1 cellular context compared by ENCODE assay signal in the genomic region with DNA sequence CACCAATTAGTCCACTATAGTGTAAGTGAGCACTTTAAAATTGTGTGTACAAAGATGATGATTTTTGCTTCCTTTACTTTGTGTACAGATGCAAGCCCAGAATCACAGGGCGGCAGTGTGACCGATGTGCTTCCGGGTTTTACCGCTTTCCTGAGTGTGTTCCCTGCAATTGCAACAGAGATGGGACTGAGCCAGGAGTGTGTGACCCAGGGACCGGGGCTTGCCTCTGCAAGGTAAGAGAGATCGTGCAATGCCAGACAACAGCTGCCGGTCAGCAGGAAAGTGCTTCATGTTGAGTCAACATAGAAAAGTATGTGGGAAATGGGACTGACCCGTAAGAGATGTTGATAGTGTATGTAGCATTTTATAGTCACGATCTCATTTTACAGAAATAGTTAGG.
TF ChIP-seq lines count a peak whose summit lies in the region.

No MANE protein-coding gene starts in this region.

TF ChIP-seq in HepG2, 621 proteins besides CTCF, POLR2A, EP300 and RAD21 (continued from another document and continues in another):
- TF ChIP-seq, protein P1, sequence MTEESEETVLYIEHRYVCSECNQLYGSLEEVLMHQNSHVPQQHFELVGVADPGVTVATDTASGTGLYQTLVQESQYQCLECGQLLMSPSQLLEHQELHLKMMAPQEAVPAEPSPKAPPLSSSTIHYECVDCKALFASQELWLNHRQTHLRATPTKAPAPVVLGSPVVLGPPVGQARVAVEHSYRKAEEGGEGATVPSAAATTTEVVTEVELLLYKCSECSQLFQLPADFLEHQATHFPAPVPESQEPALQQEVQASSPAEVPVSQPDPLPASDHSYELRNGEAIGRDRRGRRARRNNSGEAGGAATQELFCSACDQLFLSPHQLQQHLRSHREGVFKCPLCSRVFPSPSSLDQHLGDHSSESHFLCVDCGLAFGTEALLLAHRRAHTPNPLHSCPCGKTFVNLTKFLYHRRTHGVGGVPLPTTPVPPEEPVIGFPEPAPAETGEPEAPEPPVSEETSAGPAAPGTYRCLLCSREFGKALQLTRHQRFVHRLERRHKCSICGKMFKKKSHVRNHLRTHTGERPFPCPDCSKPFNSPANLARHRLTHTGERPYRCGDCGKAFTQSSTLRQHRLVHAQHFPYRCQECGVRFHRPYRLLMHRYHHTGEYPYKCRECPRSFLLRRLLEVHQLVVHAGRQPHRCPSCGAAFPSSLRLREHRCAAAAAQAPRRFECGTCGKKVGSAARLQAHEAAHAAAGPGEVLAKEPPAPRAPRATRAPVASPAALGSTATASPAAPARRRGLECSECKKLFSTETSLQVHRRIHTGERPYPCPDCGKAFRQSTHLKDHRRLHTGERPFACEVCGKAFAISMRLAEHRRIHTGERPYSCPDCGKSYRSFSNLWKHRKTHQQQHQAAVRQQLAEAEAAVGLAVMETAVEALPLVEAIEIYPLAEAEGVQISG (CRISPR knock-in tag; IDR thresholded peaks at IDR 0.05), result 0 out of 2 replicates have a peak, but pooled peaks have one; percentile 18
- TF ChIP-seq GABPB1 (CRISPR knock-in tag; IDR thresholded peaks at IDR 0.05) (peak; percentile 35; the same call in 1 of the 2 replicates), SMC3 (IDR thresholded peaks at IDR 0.05; ENCODE audit: low read length) (peak; percentile 24; the same call in 1 of the 2 replicates), THAP11 (CRISPR knock-in tag; IDR thresholded peaks at IDR 0.05) (0 out of 2 replicates have a peak, but pooled peaks have one; percentile 31), ELF1 (CRISPR knock-in tag; IDR thresholded peaks at IDR 0.05) (peak; percentile 92), SALL1 (CRISPR knock-in tag; IDR thresholded peaks at IDR 0.05) (peak; percentile 37), ZSCAN29 (CRISPR knock-in tag; conservative IDR thresholded peaks at IDR 0.05) (no peak), GTF2F1 (IDR thresholded peaks at IDR 0.05; ENCODE audit: low read length) (no peak), CEBPG (CRISPR knock-in tag; IDR thresholded peaks at IDR 0.05) (peak; percentile 78), ETV5 (CRISPR knock-in tag; IDR thresholded peaks at IDR 0.05; ENCODE audit: borderline replicate concordance) (peak; percentile 42; the same call in 1 of the 2 replicates), ERF (CRISPR knock-in tag; IDR thresholded peaks at IDR 0.05) (0 out of 2 replicates have a peak, but pooled peaks have one; percentile 26), RXRB (CRISPR knock-in tag; IDR thresholded peaks at IDR 0.05; ENCODE audit: borderline replicate concordance) (peak; percentile 33; the same call in 1 of the 2 replicates), NR2F6 (IDR thresholded peaks at IDR 0.05) (no peak), NR2F6 (CRISPR knock-in tag; IDR thresholded peaks at IDR 0.05) (peak; percentile 65), PHF5A (CRISPR knock-in tag; IDR thresholded peaks at IDR 0.05; ENCODE audit: low read depth, unreplicated experiment) (no peak), HNRNPK (IDR thresholded peaks at IDR 0.05; ENCODE audit: low read depth, low read length, poor library complexity, severe bottlenecking) (no peak), ZNF496 (CRISPR knock-in tag; IDR thresholded peaks at IDR 0.05; ENCODE audit: insufficient replicate concordance) (no peak), JUND (CRISPR knock-in tag; IDR thresholded peaks at IDR 0.05) (peak; percentile 18; the same call in 1 of the 2 replicates), GATAD2A (CRISPR knock-in tag; IDR thresholded peaks at IDR 0.05) (peak; percentile 56; the same call in 1 of the 2 replicates), SMAD3 (CRISPR knock-in tag; IDR thresholded peaks at IDR 0.05) (0 out of 2 replicates have a peak, but pooled peaks have one; percentile 27), ELF3 (CRISPR knock-in tag; IDR thresholded peaks at IDR 0.05) (peak; percentile 77), ATF7 (IDR thresholded peaks at IDR 0.05) (no peak), ATF7 (CRISPR knock-in tag; IDR thresholded peaks at IDR 0.05) (no peak), ZNF292 (CRISPR knock-in tag; IDR thresholded peaks at IDR 0.05; ENCODE audit: borderline replicate concordance, low read depth) (peak; percentile 66; the same call in 1 of the 2 replicates)
- TF ChIP-seq, protein P2, sequence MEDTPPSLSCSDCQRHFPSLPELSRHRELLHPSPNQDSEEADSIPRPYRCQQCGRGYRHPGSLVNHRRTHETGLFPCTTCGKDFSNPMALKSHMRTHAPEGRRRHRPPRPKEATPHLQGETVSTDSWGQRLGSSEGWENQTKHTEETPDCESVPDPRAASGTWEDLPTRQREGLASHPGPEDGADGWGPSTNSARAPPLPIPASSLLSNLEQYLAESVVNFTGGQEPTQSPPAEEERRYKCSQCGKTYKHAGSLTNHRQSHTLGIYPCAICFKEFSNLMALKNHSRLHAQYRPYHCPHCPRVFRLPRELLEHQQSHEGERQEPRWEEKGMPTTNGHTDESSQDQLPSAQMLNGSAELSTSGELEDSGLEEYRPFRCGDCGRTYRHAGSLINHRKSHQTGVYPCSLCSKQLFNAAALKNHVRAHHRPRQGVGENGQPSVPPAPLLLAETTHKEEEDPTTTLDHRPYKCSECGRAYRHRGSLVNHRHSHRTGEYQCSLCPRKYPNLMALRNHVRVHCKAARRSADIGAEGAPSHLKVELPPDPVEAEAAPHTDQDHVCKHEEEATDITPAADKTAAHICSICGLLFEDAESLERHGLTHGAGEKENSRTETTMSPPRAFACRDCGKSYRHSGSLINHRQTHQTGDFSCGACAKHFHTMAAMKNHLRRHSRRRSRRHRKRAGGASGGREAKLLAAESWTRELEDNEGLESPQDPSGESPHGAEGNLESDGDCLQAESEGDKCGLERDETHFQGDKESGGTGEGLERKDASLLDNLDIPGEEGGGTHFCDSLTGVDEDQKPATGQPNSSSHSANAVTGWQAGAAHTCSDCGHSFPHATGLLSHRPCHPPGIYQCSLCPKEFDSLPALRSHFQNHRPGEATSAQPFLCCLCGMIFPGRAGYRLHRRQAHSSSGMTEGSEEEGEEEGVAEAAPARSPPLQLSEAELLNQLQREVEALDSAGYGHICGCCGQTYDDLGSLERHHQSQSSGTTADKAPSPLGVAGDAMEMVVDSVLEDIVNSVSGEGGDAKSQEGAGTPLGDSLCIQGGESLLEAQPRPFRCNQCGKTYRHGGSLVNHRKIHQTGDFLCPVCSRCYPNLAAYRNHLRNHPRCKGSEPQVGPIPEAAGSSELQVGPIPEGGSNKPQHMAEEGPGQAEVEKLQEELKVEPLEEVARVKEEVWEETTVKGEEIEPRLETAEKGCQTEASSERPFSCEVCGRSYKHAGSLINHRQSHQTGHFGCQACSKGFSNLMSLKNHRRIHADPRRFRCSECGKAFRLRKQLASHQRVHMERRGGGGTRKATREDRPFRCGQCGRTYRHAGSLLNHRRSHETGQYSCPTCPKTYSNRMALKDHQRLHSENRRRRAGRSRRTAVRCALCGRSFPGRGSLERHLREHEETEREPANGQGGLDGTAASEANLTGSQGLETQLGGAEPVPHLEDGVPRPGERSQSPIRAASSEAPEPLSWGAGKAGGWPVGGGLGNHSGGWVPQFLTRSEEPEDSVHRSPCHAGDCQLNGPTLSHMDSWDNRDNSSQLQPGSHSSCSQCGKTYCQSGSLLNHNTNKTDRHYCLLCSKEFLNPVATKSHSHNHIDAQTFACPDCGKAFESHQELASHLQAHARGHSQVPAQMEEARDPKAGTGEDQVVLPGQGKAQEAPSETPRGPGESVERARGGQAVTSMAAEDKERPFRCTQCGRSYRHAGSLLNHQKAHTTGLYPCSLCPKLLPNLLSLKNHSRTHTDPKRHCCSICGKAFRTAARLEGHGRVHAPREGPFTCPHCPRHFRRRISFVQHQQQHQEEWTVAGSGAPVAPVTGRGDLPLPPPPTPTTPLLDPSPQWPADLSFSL (CRISPR knock-in tag; IDR thresholded peaks at IDR 0.05), result peak; percentile 53; the same call in 1 of the 2 replicates
- TF ChIP-seq, protein P3, sequence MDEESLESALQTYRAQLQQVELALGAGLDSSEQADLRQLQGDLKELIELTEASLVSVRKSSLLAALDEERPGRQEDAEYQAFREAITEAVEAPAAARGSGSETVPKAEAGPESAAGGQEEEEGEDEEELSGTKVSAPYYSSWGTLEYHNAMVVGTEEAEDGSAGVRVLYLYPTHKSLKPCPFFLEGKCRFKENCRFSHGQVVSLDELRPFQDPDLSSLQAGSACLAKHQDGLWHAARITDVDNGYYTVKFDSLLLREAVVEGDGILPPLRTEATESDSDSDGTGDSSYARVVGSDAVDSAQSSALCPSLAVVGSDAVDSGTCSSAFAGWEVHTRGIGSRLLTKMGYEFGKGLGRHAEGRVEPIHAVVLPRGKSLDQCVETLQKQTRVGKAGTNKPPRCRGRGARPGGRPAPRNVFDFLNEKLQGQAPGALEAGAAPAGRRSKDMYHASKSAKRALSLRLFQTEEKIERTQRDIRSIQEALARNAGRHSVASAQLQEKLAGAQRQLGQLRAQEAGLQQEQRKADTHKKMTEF (CRISPR knock-in tag; IDR thresholded peaks at IDR 0.05), result 0 out of 2 replicates have a peak, but pooled peaks have one; percentile 32
- TF ChIP-seq, protein P4, sequence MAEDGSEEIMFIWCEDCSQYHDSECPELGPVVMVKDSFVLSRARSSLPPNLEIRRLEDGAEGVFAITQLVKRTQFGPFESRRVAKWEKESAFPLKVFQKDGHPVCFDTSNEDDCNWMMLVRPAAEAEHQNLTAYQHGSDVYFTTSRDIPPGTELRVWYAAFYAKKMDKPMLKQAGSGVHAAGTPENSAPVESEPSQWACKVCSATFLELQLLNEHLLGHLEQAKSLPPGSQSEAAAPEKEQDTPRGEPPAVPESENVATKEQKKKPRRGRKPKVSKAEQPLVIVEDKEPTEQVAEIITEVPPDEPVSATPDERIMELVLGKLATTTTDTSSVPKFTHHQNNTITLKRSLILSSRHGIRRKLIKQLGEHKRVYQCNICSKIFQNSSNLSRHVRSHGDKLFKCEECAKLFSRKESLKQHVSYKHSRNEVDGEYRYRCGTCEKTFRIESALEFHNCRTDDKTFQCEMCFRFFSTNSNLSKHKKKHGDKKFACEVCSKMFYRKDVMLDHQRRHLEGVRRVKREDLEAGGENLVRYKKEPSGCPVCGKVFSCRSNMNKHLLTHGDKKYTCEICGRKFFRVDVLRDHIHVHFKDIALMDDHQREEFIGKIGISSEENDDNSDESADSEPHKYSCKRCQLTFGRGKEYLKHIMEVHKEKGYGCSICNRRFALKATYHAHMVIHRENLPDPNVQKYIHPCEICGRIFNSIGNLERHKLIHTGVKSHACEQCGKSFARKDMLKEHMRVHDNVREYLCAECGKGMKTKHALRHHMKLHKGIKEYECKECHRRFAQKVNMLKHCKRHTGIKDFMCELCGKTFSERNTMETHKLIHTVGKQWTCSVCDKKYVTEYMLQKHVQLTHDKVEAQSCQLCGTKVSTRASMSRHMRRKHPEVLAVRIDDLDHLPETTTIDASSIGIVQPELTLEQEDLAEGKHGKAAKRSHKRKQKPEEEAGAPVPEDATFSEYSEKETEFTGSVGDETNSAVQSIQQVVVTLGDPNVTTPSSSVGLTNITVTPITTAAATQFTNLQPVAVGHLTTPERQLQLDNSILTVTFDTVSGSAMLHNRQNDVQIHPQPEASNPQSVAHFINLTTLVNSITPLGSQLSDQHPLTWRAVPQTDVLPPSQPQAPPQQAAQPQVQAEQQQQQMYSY (CRISPR knock-in tag; IDR thresholded peaks at IDR 0.05), result peak; percentile 93
- TF ChIP-seq, protein P5, sequence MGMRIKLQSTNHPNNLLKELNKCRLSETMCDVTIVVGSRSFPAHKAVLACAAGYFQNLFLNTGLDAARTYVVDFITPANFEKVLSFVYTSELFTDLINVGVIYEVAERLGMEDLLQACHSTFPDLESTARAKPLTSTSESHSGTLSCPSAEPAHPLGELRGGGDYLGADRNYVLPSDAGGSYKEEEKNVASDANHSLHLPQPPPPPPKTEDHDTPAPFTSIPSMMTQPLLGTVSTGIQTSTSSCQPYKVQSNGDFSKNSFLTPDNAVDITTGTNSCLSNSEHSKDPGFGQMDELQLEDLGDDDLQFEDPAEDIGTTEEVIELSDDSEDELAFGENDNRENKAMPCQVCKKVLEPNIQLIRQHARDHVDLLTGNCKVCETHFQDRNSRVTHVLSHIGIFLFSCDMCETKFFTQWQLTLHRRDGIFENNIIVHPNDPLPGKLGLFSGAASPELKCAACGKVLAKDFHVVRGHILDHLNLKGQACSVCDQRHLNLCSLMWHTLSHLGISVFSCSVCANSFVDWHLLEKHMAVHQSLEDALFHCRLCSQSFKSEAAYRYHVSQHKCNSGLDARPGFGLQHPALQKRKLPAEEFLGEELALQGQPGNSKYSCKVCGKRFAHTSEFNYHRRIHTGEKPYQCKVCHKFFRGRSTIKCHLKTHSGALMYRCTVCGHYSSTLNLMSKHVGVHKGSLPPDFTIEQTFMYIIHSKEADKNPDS (CRISPR knock-in tag; IDR thresholded peaks at IDR 0.05), result no peak
- TF ChIP-seq, protein P6, sequence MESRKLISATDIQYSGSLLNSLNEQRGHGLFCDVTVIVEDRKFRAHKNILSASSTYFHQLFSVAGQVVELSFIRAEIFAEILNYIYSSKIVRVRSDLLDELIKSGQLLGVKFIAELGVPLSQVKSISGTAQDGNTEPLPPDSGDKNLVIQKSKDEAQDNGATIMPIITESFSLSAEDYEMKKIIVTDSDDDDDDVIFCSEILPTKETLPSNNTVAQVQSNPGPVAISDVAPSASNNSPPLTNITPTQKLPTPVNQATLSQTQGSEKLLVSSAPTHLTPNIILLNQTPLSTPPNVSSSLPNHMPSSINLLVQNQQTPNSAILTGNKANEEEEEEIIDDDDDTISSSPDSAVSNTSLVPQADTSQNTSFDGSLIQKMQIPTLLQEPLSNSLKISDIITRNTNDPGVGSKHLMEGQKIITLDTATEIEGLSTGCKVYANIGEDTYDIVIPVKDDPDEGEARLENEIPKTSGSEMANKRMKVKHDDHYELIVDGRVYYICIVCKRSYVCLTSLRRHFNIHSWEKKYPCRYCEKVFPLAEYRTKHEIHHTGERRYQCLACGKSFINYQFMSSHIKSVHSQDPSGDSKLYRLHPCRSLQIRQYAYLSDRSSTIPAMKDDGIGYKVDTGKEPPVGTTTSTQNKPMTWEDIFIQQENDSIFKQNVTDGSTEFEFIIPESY (CRISPR knock-in tag; IDR thresholded peaks at IDR 0.05), result 0 out of 2 replicates have a peak, but pooled peaks have one; percentile 17
- TF ChIP-seq, protein P7, sequence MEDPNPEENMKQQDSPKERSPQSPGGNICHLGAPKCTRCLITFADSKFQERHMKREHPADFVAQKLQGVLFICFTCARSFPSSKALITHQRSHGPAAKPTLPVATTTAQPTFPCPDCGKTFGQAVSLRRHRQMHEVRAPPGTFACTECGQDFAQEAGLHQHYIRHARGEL (CRISPR knock-in tag; IDR thresholded peaks at IDR 0.05), result no peak
- TF ChIP-seq, protein P8, sequence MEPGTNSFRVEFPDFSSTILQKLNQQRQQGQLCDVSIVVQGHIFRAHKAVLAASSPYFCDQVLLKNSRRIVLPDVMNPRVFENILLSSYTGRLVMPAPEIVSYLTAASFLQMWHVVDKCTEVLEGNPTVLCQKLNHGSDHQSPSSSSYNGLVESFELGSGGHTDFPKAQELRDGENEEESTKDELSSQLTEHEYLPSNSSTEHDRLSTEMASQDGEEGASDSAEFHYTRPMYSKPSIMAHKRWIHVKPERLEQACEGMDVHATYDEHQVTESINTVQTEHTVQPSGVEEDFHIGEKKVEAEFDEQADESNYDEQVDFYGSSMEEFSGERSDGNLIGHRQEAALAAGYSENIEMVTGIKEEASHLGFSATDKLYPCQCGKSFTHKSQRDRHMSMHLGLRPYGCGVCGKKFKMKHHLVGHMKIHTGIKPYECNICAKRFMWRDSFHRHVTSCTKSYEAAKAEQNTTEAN (CRISPR knock-in tag; conservative IDR thresholded peaks at IDR 0.05), result peak; percentile 97
- TF ChIP-seq, protein P9, sequence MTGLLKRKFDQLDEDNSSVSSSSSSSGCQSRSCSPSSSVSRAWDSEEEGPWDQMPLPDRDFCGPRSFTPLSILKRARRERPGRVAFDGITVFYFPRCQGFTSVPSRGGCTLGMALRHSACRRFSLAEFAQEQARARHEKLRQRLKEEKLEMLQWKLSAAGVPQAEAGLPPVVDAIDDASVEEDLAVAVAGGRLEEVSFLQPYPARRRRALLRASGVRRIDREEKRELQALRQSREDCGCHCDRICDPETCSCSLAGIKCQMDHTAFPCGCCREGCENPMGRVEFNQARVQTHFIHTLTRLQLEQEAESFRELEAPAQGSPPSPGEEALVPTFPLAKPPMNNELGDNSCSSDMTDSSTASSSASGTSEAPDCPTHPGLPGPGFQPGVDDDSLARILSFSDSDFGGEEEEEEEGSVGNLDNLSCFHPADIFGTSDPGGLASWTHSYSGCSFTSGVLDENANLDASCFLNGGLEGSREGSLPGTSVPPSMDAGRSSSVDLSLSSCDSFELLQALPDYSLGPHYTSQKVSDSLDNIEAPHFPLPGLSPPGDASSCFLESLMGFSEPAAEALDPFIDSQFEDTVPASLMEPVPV (CRISPR knock-in tag; IDR thresholded peaks at IDR 0.05), result no peak
